In the genomic region with DNA sequence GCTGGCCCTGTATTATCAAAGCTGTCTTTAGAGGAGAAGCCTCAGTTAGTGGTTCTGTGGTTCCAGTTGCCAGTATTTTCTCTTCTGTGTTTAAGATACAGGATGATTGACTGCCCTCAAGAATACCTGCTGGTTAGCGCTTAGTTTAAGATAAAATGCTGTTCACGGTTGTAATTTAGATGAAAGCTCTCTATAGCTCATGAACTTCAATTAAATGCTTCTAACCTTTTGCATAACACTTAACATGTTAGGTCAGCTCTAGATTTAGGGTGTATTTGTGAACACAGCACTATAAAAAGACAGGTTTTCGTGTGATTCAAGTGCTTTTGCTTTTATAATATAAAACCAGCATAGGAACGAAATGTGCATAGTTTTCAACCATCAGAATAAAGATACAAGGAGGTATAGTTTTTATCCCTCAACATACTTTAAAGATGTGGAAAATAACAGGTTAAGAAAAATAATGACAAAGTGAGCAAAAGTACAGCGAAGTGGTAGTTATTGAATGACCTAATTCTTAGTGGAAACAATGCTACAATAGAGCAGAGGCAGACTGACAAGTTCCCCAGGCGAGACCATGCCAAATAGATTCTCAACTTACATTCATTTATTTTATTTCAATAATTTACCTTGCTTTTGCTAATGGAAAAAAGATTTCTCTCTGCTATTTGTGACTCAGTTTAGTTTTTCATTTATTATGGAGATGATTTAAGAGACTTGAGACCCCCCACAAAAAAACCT, we compare ENCODE assay signal across 11 cellular contexts.
"Had no signal": no experiment of that assay in that cellular context is flagged by ENCODE, and none has a peak within 500 bp of the region (broad histone marks: within the 10 kb centered on the region; RNA-seq: fewer than 3 reads in every experiment).

No MANE protein-coding gene starts in this region.

- ATAC-seq: activated CD4-positive, CD25-positive, alpha-beta regulatory T cell treated with anti-CD3 and anti-CD28 coated beads, Interleukin-2, amount 50 U/mL, for 24 hours; activated naive CD4-positive, alpha-beta T cell treated with anti-CD3 and anti-CD28 coated beads, Interleukin-2, amount 50 U/mL, for 72 hours; left ventricle myocardium superior; pancreas had no signal

- DNase-seq: activated CD4-positive, alpha-beta T cell treated with anti-CD3 and anti-CD28 coated beads, Interleukin-2, amount 50 U/mL, for 4 hours; activated T-cell treated with anti-CD3 and anti-CD28 coated beads, Interleukin-2, amount 50 U/mL, for 1 hour; amygdala; left ventricle myocardium superior; pancreas; retina; stimulated activated CD4-positive, alpha-beta T cell treated with anti-CD3 and anti-CD28 coated beads, Interleukin-15, amount 100 ng/mL, for 24 hours; stimulated activated CD4-positive, alpha-beta T cell treated with anti-CD3 and anti-CD28 coated beads, Interleukin-4, amount 100 ng/mL, for 24 hours; testis had no signal
